In genomic region chr15:31222769-31223345, GRCh38 we compare ENCODE assay signal across 13 cellular contexts.
DNase-seq lines count a peak whose midpoint lies in the region; ATAC-seq and FAIRE-seq lines count a peak whose summit lies in the region.
"Had no signal": no experiment of that assay in that cellular context is flagged by ENCODE, and none has a peak within 500 bp of the region (broad histone marks: within the 10 kb centered on the region; RNA-seq: fewer than 3 reads in every experiment).

No MANE protein-coding gene starts in this region.

- H3K9ac ChIP-seq in Karpas-422 (ENCODE audit: low read length): no peak overlapping the region

- H3K36me3 ChIP-seq in Karpas-422 (ENCODE audit: insufficient read depth, low read length) (peaks cover 12% of the 10 kb centered on the region), small intestine (ENCODE audit: control insufficient read depth in 2 of 2, insufficient read depth in 2 of 2, low read length in 2 of 2) (no peaks in the 10 kb centered on the region)

- CTCF ChIA-PET in activated naive CD4-positive, alpha-beta T cell treated with anti-CD3 and anti-CD28 coated beads, Interleukin-2, amount 10 ng/mL, durations not matched to agents 7 days and 5 days (lab: Charles Lee): no interaction called here

- no peak overlapping the region for H2AFZ ChIP-seq in Karpas-422 (ENCODE audit: low read length)

- ATAC-seq in left colon: no peak
- ATAC-seq: stimulated activated naive CD8-positive, alpha-beta T cell treated with anti-CD3 and anti-CD28 coated beads, Interleukin-15, amount 100 ng/mL, for 72 hours had no signal

- FAIRE-seq in small intestine (lab: Jason Lieb, UNC): no peak

- WGBS in small intestine, 3 donors: 61 to 65% (median 62%) methylated on average over 10 of the region's 10 CpGs

- no peaks in the 10 kb centered on the region for H3K27me3 ChIP-seq in Karpas-422 (ENCODE audit: low read length)
- H3K27me3 ChIP-seq in small intestine (ENCODE audit: control insufficient read depth in 2 of 2, insufficient read depth in 2 of 2, low read length in 2 of 2): no peaks in the 10 kb centered on the region

- H3K36me3 Mint-ChIP-seq in activated naive CD4-positive, alpha-beta T cell treated with anti-CD3 and anti-CD28 coated beads, Interleukin-2, amount 10 ng/mL, durations not matched to agents 7 days and 5 days: peaks cover 4% of the 10 kb centered on the region
- peaks cover 10% of the 10 kb centered on the region for H3K36me3 Mint-ChIP-seq in dendritic cell treated with granulocyte-macrophage colony-stimulating factor and Interleukin-4, amounts not matched to agents 40 ng/mL and 50 ng/mL, for 4 days (ENCODE audit: low read depth)
- H3K36me3 Mint-ChIP-seq: activated CD4-positive, alpha-beta memory T cell treated with anti-CD3 and anti-CD28 coated beads for 36 hours had no signal

- no peaks in the 10 kb centered on the region; the same call in 1 of the 2 replicates for H4K20me1 ChIP-seq in Karpas-422 (ENCODE audit: insufficient read depth, low read depth, low read length)

- H3K9me2 ChIP-seq in Karpas-422 (replicated peaks; ENCODE audit: insufficient read depth, low read length): no peaks in the 10 kb centered on the region

- H3K27me3 Mint-ChIP-seq in activated naive CD4-positive, alpha-beta T cell treated with anti-CD3 and anti-CD28 coated beads, Interleukin-2, amount 10 ng/mL, durations not matched to agents 7 days and 5 days: peaks cover 28% of the 10 kb centered on the region
- H3K27me3 Mint-ChIP-seq in dendritic cell treated with granulocyte-macrophage colony-stimulating factor and Interleukin-4, amounts not matched to agents 40 ng/mL and 50 ng/mL, for 4 days: no peaks in the 10 kb centered on the region
- H3K27me3 Mint-ChIP-seq: activated CD4-positive, alpha-beta memory T cell treated with anti-CD3 and anti-CD28 coated beads for 36 hours; stimulated activated naive CD8-positive, alpha-beta T cell treated with anti-CD3 and anti-CD28 coated beads, Interleukin-15, amount 100 ng/mL, for 72 hours had no signal

- intact Hi-C loops in dendritic cell treated with granulocyte-macrophage colony-stimulating factor and Interleukin-4, amounts not matched to agents 40 ng/mL and 50 ng/mL, for 4 days (cut with micrococcal nuclease): no loop called here
- intact Hi-C loops in left colon (cut with DNase I, micrococcal nuclease): no loop called here

- peaks cover 42% of the 10 kb centered on the region for H3K4me1 Mint-ChIP-seq in activated naive CD4-positive, alpha-beta T cell treated with anti-CD3 and anti-CD28 coated beads, Interleukin-2, amount 10 ng/mL, durations not matched to agents 7 days and 5 days
- peaks cover 74% of the 10 kb centered on the region for H3K4me1 Mint-ChIP-seq in dendritic cell treated with granulocyte-macrophage colony-stimulating factor and Interleukin-4, amounts not matched to agents 40 ng/mL and 50 ng/mL, for 4 days (ENCODE audit: low read depth)

- H3K4me1 ChIP-seq in Karpas-422 (ENCODE audit: low read length) (peaks cover 45% of the 10 kb centered on the region), small intestine (ENCODE audit: control insufficient read depth in 2 of 2, insufficient read depth in 1 of 2, low read depth in 1 of 2, low read length in 1 of 2) (peaks cover 3 to 7% of the 10 kb centered on the region in 2 donors)

- no peak overlapping the region for H3K4me2 ChIP-seq in Karpas-422 (ENCODE audit: low read depth, low read length, poor library complexity, severe bottlenecking)

- no peak overlapping the region for H3K27ac Mint-ChIP-seq in activated naive CD4-positive, alpha-beta T cell treated with anti-CD3 and anti-CD28 coated beads, Interleukin-2, amount 10 ng/mL, durations not matched to agents 7 days and 5 days
- H3K27ac Mint-ChIP-seq in dendritic cell treated with granulocyte-macrophage colony-stimulating factor and Interleukin-4, amounts not matched to agents 40 ng/mL and 50 ng/mL, for 4 days: peak overlapping the region; percentile 91
- H3K27ac Mint-ChIP-seq: activated CD4-positive, alpha-beta memory T cell treated with anti-CD3 and anti-CD28 coated beads for 36 hours had no signal

- H3K27ac ChIP-seq in Karpas-422 (ENCODE audit: low read length) (peak overlapping the region; percentile 13; the same call in 1 of the 2 replicates), temporal lobe (ENCODE audit: low read depth, low read length) (peak overlapping the region; percentile 30), small intestine (ENCODE audit: low read depth in 1 of 2, low read length in 1 of 2) (no peak overlapping the region)

- no peak overlapping the region for H3K4me3 ChIP-seq in Karpas-422 (ENCODE audit: low read length)
- H3K4me3 ChIP-seq in small intestine (ENCODE audit: low read depth in 1 of 2, low read length in 2 of 2): no peak overlapping the region

- H3K9me3 ChIP-seq in Karpas-422 (ENCODE audit: low read length): no peaks in the 10 kb centered on the region
- no peaks in the 10 kb centered on the region for H3K9me3 ChIP-seq in small intestine (ENCODE audit: control insufficient read depth, low read depth)

- DNase-seq in activated naive CD4-positive, alpha-beta T cell treated with anti-CD3 and anti-CD28 coated beads, Interleukin-2, amount 10 ng/mL, durations not matched to agents 7 days and 5 days: no peak
- DNase-seq in activated naive CD4-positive, alpha-beta T cell treated with anti-CD3 and anti-CD28 coated beads, Interleukin-2, amount 50 U/mL, for 16 hours: no peak
- DNase-seq in Karpas-422 (no peak), small intestine (no peak), left colon (no peak), amygdala (lab: John Stamatoyannopoulos, UW) (no peak)
- DNase-seq: activated CD4-positive, alpha-beta memory T cell treated with anti-CD3 and anti-CD28 coated beads for 36 hours; activated naive CD4-positive, alpha-beta T cell treated with Interleukin-2 at 50 U/mL for 16 hours; NCI-H1092; stimulated activated CD4-positive, alpha-beta T cell treated with anti-CD3 and anti-CD28 coated beads, Interleukin-4, amount 100 ng/mL, for 4 hours; stimulated activated naive CD8-positive, alpha-beta T cell treated with anti-CD3 and anti-CD28 coated beads, Interleukin-15, amount 100 ng/mL, for 72 hours had no signal

- peaks cover 1% of the 10 kb centered on the region for H3K9me3 Mint-ChIP-seq in activated naive CD4-positive, alpha-beta T cell treated with anti-CD3 and anti-CD28 coated beads, Interleukin-2, amount 10 ng/mL, durations not matched to agents 7 days and 5 days
- no peaks in the 10 kb centered on the region for H3K9me3 Mint-ChIP-seq in dendritic cell treated with granulocyte-macrophage colony-stimulating factor and Interleukin-4, amounts not matched to agents 40 ng/mL and 50 ng/mL, for 4 days
- H3K9me3 Mint-ChIP-seq: activated CD4-positive, alpha-beta memory T cell treated with anti-CD3 and anti-CD28 coated beads for 36 hours; stimulated activated naive CD8-positive, alpha-beta T cell treated with anti-CD3 and anti-CD28 coated beads, Interleukin-15, amount 100 ng/mL, for 72 hours had no signal

- peaks cover 5% of the 10 kb centered on the region; the same call in 1 of the 2 replicates for H3K79me2 ChIP-seq in Karpas-422 (ENCODE audit: low read length)

- peak overlapping the region; percentile 13 for H3K4me3 Mint-ChIP-seq in activated naive CD4-positive, alpha-beta T cell treated with anti-CD3 and anti-CD28 coated beads, Interleukin-2, amount 10 ng/mL, durations not matched to agents 7 days and 5 days
- peak overlapping the region; percentile 55 for H3K4me3 Mint-ChIP-seq in dendritic cell treated with granulocyte-macrophage colony-stimulating factor and Interleukin-4, amounts not matched to agents 40 ng/mL and 50 ng/mL, for 4 days
- H3K4me3 Mint-ChIP-seq: activated CD4-positive, alpha-beta memory T cell treated with anti-CD3 and anti-CD28 coated beads for 36 hours had no signal

Comparison
In these comparisons a context has a peak if more than half of its experiments do, and no peak if none do; other contexts are left out.
1. H3K27ac ChIP-seq: peak in Karpas-422 (single experiment) and temporal lobe (single experiment); none in small intestine (0 of 2).